Comparison of ENCODE assay signal across 8 cellular contexts in genomic region chr17:44522883-44523671, GRCh38. TPM values are rescaled to one million over a fixed set of nuclear protein-coding genes. Genes with fewer than 3 reads are reported as not detected.
DNase-seq lines count a peak whose midpoint lies in the region; ATAC-seq and TF ChIP-seq lines count a peak whose summit lies in the region.

No MANE protein-coding gene starts in this region.

- H3K4me1 Mint-ChIP-seq in brain, result no peaks in the 10 kb centered on the region

- H3K9me3 Mint-ChIP-seq in brain, result peaks cover 0 to 13% (median 7%) of the 10 kb centered on the region in 5 experiments

- peak overlapping the region in 1 of 5 experiments; percentile 24 for H3K4me3 Mint-ChIP-seq in brain

- DNase-seq in DMS53 treated with DMSO at 0.1 percent for 48 hours (lab: John Stamatoyannopoulos, UW; ENCODE audit: unreplicated experiment) (peak; percentile 70), Kasumi-1 (lab: John Stamatoyannopoulos, UW) (peak; percentile 77 to 80), T-helper 2 cell (peak in 3 of 5 experiments; percentile 25 to 63 (median 46)), left lobe of liver (ENCODE audit: low spot score) (peak; percentile 64)
- DNase-seq in stimulated activated CD8-positive, alpha-beta memory T cell treated with anti-CD3 and anti-CD28 coated beads, Interleukin-7, amount 100 ng/mL, for 1 hour (ENCODE audit: low read depth in 2 of 2), result peak; percentile 7 to 27

- peaks cover 20% of the 10 kb centered on the region for H3K27me3 Mint-ChIP-seq in brain

- no peaks in the 10 kb centered on the region for H3K36me3 Mint-ChIP-seq in brain

- ATAC-seq in left lobe of liver (peak; percentile 94), HG02588 (IDR thresholded peaks at IDR 0.05; ENCODE audit: unreplicated experiment) (no peak), GM18868 (IDR thresholded peaks at IDR 0.05; ENCODE audit: unreplicated experiment) (no peak)

- peak; percentile 18 to 33 for TF ChIP-seq CTCF in brain (conservative IDR thresholded peaks at IDR 0.05)

- H3K27ac Mint-ChIP-seq in brain, result no peak overlapping the region

RNA-seq across cellular contexts. Expression of gene GPATCH8, which starts 19.9 kb away (rescaled TPM):
- polyA plus RNA-seq in brain (ENCODE audit: insufficient read depth, low read depth, low replicate concordance), result 21.4 TPM
- 11.0 TPM for total RNA-seq in left lobe of liver

RNA-seq across cellular contexts. Expression of gene FZD2, which starts 34.2 kb away (rescaled TPM):
- 6.1 TPM for polyA plus RNA-seq in brain (ENCODE audit: insufficient read depth, low read depth, low replicate concordance)
- 0.18 TPM for total RNA-seq in left lobe of liver

Comparison
In these comparisons a context has a peak if more than half of its experiments do, and no peak if none do; other contexts are left out.
1. DNase-seq: peak in every context shown above with its lines; median percentile 78 in Kasumi-1; 70 in DMS53 treated with DMSO at 0.1 percent for 48 hours; 64 in left lobe of liver; 46 in T-helper 2 cell; 17 in stimulated activated CD8-positive, alpha-beta memory T cell treated with anti-CD3 and anti-CD28 coated beads, Interleukin-7, amount 100 ng/mL, for 1 hour.